9 cellular contexts compared by ENCODE assay signal in genomic region chr7:124856299-124856888, GRCh38.
DNase-seq lines count a peak whose midpoint lies in the region; ATAC-seq and TF ChIP-seq lines count a peak whose summit lies in the region.
"Had no signal": no experiment of that assay in that cellular context is flagged by ENCODE, and none has a peak within 500 bp of the region (broad histone marks: within the 10 kb centered on the region; RNA-seq: fewer than 3 reads in every experiment).

No MANE protein-coding gene starts in this region.

- H3K9me3 ChIP-seq in left lung (no peaks in the 10 kb centered on the region), MG63 (no peaks in the 10 kb centered on the region)

- H3K27me3 ChIP-seq in left lung (no peaks in the 10 kb centered on the region), MG63 (no peaks in the 10 kb centered on the region)
- H3K27me3 ChIP-seq: BLaER1 had no signal

- no peaks in the 10 kb centered on the region for H3K4me1 ChIP-seq in left lung
- H3K4me1 ChIP-seq: BLaER1 had no signal

- H3K4me3 ChIP-seq in left lung (no peak overlapping the region), MG63 (no peak overlapping the region)
- H3K4me3 ChIP-seq: BLaER1 had no signal

- intact Hi-C loops in left lung (cut with DNase I) = no loop called here

- ATAC-seq in left lung = peak; percentile 59

- DNase-seq in NCI-H1092 treated with DMSO at 0.1 percent for 48 hours (lab: John Stamatoyannopoulos, UW) = peak; percentile 54
- DNase-seq in NCI-H1092 (lab: John Stamatoyannopoulos, UW) = no peak
- DNase-seq in H4 (ENCODE audit: low spot score) = peak; percentile 31
- peak; percentile 16 to 71 (median 27) for DNase-seq in NCI-H1417 (lab: John Stamatoyannopoulos, UW)
- DNase-seq in astrocyte of the hippocampus (ENCODE audit: low read depth, low spot score) = peak; percentile 50
- no peak for DNase-seq in left lung
- DNase-seq in MG63 = no peak
- DNase-seq in activated naive CD4-positive, alpha-beta T cell treated with Interleukin-2 at 50 U/mL for 16 hours = no peak

- H3K27ac ChIP-seq in left lung = no peak overlapping the region
- H3K27ac ChIP-seq: BLaER1 had no signal

- no peaks in the 10 kb centered on the region for H3K36me3 ChIP-seq in left lung
- no peaks in the 10 kb centered on the region; the same call in 1 of the 2 replicates for H3K36me3 ChIP-seq in MG63

- TF ChIP-seq CTCF in left lung (IDR thresholded peaks at IDR 0.05) = peak; percentile 46 to 48

Comparison
In these comparisons a context has a peak if more than half of its experiments do, and no peak if none do; other contexts are left out.
1. DNase-seq: peak in NCI-H1092 treated with DMSO at 0.1 percent for 48 hours (single experiment), H4 (single experiment), NCI-H1417 (3 of 3) and astrocyte of the hippocampus (single experiment); none in NCI-H1092 (single experiment), left lung (0 of 2), MG63 (single experiment) and activated naive CD4-positive, alpha-beta T cell treated with Interleukin-2 at 50 U/mL for 16 hours (single experiment).